1 cellular context compared by ENCODE assay signal in genomic region chr6:95119927-95120326, GRCh38.
TF ChIP-seq lines count a peak whose summit lies in the region.

No MANE protein-coding gene starts in this region.

TF ChIP-seq in liver, 16 proteins besides CTCF, POLR2A, EP300 and RAD21 (continued from another document):
- TF ChIP-seq GABPA (IDR thresholded peaks at IDR 0.05 in 1 of 2, conservative IDR thresholded peaks at IDR 0.05 in 1 of 2) (no peak), HNF4A (conservative IDR thresholded peaks at IDR 0.05) (peak in 1 of 2 donors; percentile 14)
